9 cellular contexts compared by ENCODE assay signal in the genomic region with DNA sequence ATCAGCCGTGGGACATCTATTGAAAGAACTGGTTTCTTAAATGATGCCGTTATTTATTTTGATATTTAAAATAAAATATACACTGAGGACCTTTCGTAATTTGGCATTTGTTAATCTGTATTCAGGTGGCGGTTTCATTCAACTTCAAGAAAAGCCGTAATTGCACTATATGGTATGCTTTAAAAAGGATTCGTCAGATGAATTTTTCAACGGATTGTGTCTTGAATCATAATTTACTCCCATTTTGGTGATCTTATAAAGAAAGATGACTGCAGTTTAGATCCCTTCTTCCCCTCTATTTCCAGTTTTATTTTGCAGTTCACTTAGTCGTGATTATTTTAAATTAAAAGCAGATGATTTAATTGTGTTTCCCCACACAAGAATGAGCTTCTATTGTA. TPM values are rescaled to one million over a fixed set of nuclear protein-coding genes. Genes with fewer than 3 reads are reported as not detected.
DNase-seq lines count a peak whose midpoint lies in the region; ATAC-seq and TF ChIP-seq lines count a peak whose summit lies in the region.
"Had no signal": no experiment of that assay in that cellular context is flagged by ENCODE, and none has a peak within 500 bp of the region (broad histone marks: within the 10 kb centered on the region; RNA-seq: fewer than 3 reads in every experiment).

No MANE protein-coding gene starts in this region.

- no peak overlapping the region for H2AFZ ChIP-seq in PC-3 (ENCODE audit: low read length)

- peak overlapping the region; percentile 93; the same call in 1 of the 2 replicates for H3K9ac ChIP-seq in ES-I3 (ENCODE audit: low read depth, low read length)
- no peak overlapping the region for H3K9ac ChIP-seq in PC-3 (ENCODE audit: low read length)

- H3K4me1 Mint-ChIP-seq in endothelial cell (ENCODE audit: unreplicated experiment) = no peaks in the 10 kb centered on the region

- peaks cover 5% of the 10 kb centered on the region for H3K27me3 Mint-ChIP-seq in endothelial cell (ENCODE audit: unreplicated experiment)

- H3K9me3 ChIP-seq in ES-I3 (ENCODE audit: control insufficient read depth, insufficient read depth, low read length) = no peaks in the 10 kb centered on the region
- no peaks in the 10 kb centered on the region for H3K9me3 ChIP-seq in PC-3 (ENCODE audit: low read length)
- no peaks in the 10 kb centered on the region for H3K9me3 ChIP-seq in ovary

- peak overlapping the region; percentile 91 for H3K4me2 ChIP-seq in PC-3 (ENCODE audit: low read length)

- POLR2A ChIA-PET in PC-3 (lab: Charles Lee; ENCODE audit: unreplicated experiment) = interaction anchor here (0.6 kb wide), 1 partner anchor 94 kb away, joined by 10 read pairs; no protein-coding TSS in a partner anchor

- ATAC-seq in PC-3 (no peak), HG03025 (IDR thresholded peaks at IDR 0.05; ENCODE audit: low FRiP score, unreplicated experiment) (no peak)

- TF ChIP-seq POLR2A in ovary (IDR thresholded peaks at IDR 0.05) = no peak

- TF ChIP-seq EP300 in ovary (IDR thresholded peaks at IDR 0.05) = no peak

- intact Hi-C loops in PC-3 (cut with micrococcal nuclease) (no loop called here), ovary (cut with DNase I) (no loop called here), posterior vena cava (cut with DNase I) (no loop called here)

- H3K27me3 ChIP-seq in PC-3 (ENCODE audit: low read length) = peaks cover 83% of the 10 kb centered on the region
- H3K27me3 ChIP-seq in ovary = no peaks in the 10 kb centered on the region

- H3K4me3 ChIP-seq in PC-3 (ENCODE audit: low read length) = peak overlapping the region; percentile 68; the same call in 1 of the 2 replicates
- H3K4me3 ChIP-seq in ovary = peak overlapping the region; percentile 69

- no peak overlapping the region for H3K27ac ChIP-seq in PC-3 (ENCODE audit: low read length)
- no peak overlapping the region for H3K27ac ChIP-seq in ovary

- H3K79me2 ChIP-seq in PC-3 (ENCODE audit: low read length) = no peaks in the 10 kb centered on the region

- no peaks in the 10 kb centered on the region for H3F3A ChIP-seq in PC-3 (ENCODE audit: low read length, unreplicated experiment)

- 18 to 29% (median 21%) methylated on average over 8 of the region's 8 CpGs for WGBS in ovary, 3 donors

- H3K36me3 ChIP-seq in ES-I3 (ENCODE audit: insufficient read depth, low read length) = no peaks in the 10 kb centered on the region
- no peaks in the 10 kb centered on the region for H3K36me3 ChIP-seq in PC-3 (ENCODE audit: low read depth, low read length)
- H3K36me3 ChIP-seq in ovary = no peaks in the 10 kb centered on the region

- peak overlapping the region; percentile 77 for H3K27ac Mint-ChIP-seq in endothelial cell (ENCODE audit: unreplicated experiment)

- no peaks in the 10 kb centered on the region for H3K36me3 Mint-ChIP-seq in endothelial cell (ENCODE audit: low read depth, unreplicated experiment)

- peak overlapping the region; percentile 91 for H3K4me3 Mint-ChIP-seq in endothelial cell (ENCODE audit: unreplicated experiment)

- no peaks in the 10 kb centered on the region for H3K4me1 ChIP-seq in ES-I3 (ENCODE audit: insufficient read depth, low read length)
- no peaks in the 10 kb centered on the region; the same call in 1 of the 2 replicates for H3K4me1 ChIP-seq in PC-3 (ENCODE audit: insufficient read depth, low read length)
- no peaks in the 10 kb centered on the region for H3K4me1 ChIP-seq in ovary (ENCODE audit: insufficient read depth)

- no TSS peak for BruUV-seq in PC-3 (replicated peaks; lab: Mats Ljungman, UMichigan)

- TF ChIP-seq CTCF in PC-3 (conservative IDR thresholded peaks at IDR 0.05; ENCODE audit: low read depth, low read length) = no peak
- TF ChIP-seq CTCF in endothelial cell (IDR thresholded peaks at IDR 0.05; ENCODE audit: unreplicated experiment) = no peak
- no peak for TF ChIP-seq CTCF in ovary (IDR thresholded peaks at IDR 0.05)

- CTCF ChIA-PET in PC-3 (lab: Charles Lee) = no interaction called here

- no peaks in the 10 kb centered on the region for H3K9me3 Mint-ChIP-seq in endothelial cell (ENCODE audit: unreplicated experiment)

- DNase-seq in PC-3 (no peak), endothelial cell (ENCODE audit: low spot score) (no peak), ovary (no peak), posterior vena cava (ENCODE audit: low spot score) (no peak), Kasumi-1 (lab: John Stamatoyannopoulos, UW) (no peak), NCI-H2081 treated with DMSO at 0.1 percent for 48 hours (lab: John Stamatoyannopoulos, UW) (no peak)

- no peaks in the 10 kb centered on the region for H4K20me1 ChIP-seq in PC-3 (ENCODE audit: low read length)

- H3K9me2 ChIP-seq in PC-3 (replicated peaks; ENCODE audit: low read length) = no peaks in the 10 kb centered on the region

RNA-seq across cellular contexts. Expression of a gene that starts 0.8 kb away (rescaled TPM):
- total RNA-seq in PC-3 (2014; rRNA removed) = not detected in 2 replicates
- total RNA-seq in endothelial cell (ENCODE audit: unreplicated experiment) = 0.10 TPM
- 1 to 10 TPM in 4 of 7 donors, under 1 TPM in 3; 0.30 to 3.7 (median 1.2) TPM for total RNA-seq in ovary
- 1 to 10 TPM in 1 of 2 donors, under 1 TPM in 1; 0.83 to 1.2 TPM for polyA plus RNA-seq in ovary
- total RNA-seq in posterior vena cava = not detected
- total RNA-seq: fibroblast of villous mesenchyme had no signal

RNA-seq across cellular contexts. Expression of a gene that starts 27.6 kb away (rescaled TPM):
- 24.2 and 34.0 TPM in 2 replicates for total RNA-seq in PC-3 (2014; rRNA removed)
- total RNA-seq in endothelial cell (ENCODE audit: unreplicated experiment) = 33.3 TPM
- total RNA-seq in ovary = 10 to 100 TPM; 10.3 to 35.5 (median 18.2) TPM
- 10 to 100 TPM; 11.8 to 24.7 TPM for polyA plus RNA-seq in ovary
- total RNA-seq in posterior vena cava = 10 to 100 TPM; 32.2 to 34.9 TPM
